ENCODE assay signal across 8 cellular contexts in genomic region chr6:5261545-5262109, GRCh38. TPM values are rescaled to one million over a fixed set of nuclear protein-coding genes. Genes with fewer than 3 reads are reported as not detected.
DNase-seq lines count a peak whose midpoint lies in the region; ATAC-seq and TF ChIP-seq lines count a peak whose summit lies in the region.

No MANE protein-coding gene starts in this region.

- TF ChIP-seq POLR2A in right lobe of liver (IDR thresholded peaks at IDR 0.05): no peak

- peaks cover 15% of the 10 kb centered on the region for H3K4me1 ChIP-seq in GM23248 (ENCODE audit: insufficient read depth)
- peaks cover 0 to 25% (median 0%) of the 10 kb centered on the region in 4 donors for H3K4me1 ChIP-seq in right lobe of liver

- no peaks in the 10 kb centered on the region for H3K27me3 Mint-ChIP-seq in type B pancreatic cell

- H3K27ac ChIP-seq in GM23248 (peak overlapping the region; percentile 91), angular gyrus (ENCODE audit: low read depth, low read length) (peak overlapping the region; percentile 100), right lobe of liver (peak overlapping the region; percentile 93 to 99 (median 94))

- no peaks in the 10 kb centered on the region for H3K9me3 Mint-ChIP-seq in type B pancreatic cell

- H3K79me2 ChIP-seq in GM23248 (ENCODE audit: insufficient read depth): peaks cover 65% of the 10 kb centered on the region

- in situ Hi-C loops in GM23248 (cut with MboI): no loop called here

- peak overlapping the region; percentile 98 for H3K4me3 Mint-ChIP-seq in type B pancreatic cell

- TF ChIP-seq CTCF in right lobe of liver (IDR thresholded peaks at IDR 0.05) (no peak), type B pancreatic cell (conservative IDR thresholded peaks at IDR 0.05) (no peak)

- peak overlapping the region; percentile 100 for H3K27ac Mint-ChIP-seq in type B pancreatic cell

- intact Hi-C loops in right lobe of liver (cut with DNase I): no loop called here

- no peaks in the 10 kb centered on the region for H3K9me2 ChIP-seq in GM23248 (ENCODE audit: insufficient read depth)

- peaks cover 11% of the 10 kb centered on the region for H3F3A ChIP-seq in GM23248 (ENCODE audit: insufficient read depth)

- peaks cover 14% of the 10 kb centered on the region for H3K4me1 Mint-ChIP-seq in type B pancreatic cell (ENCODE audit: unreplicated experiment)

- H4K20me1 ChIP-seq in GM23248 (ENCODE audit: insufficient read depth): no peaks in the 10 kb centered on the region

- H2AFZ ChIP-seq in GM23248: peak overlapping the region; percentile 97

- peak overlapping the region; percentile 97 for H3K4me2 ChIP-seq in GM23248 (ENCODE audit: unreplicated experiment)

- H3K36me3 ChIP-seq in GM23248 (ENCODE audit: low read depth): no peaks in the 10 kb centered on the region
- no peaks in the 10 kb centered on the region for H3K36me3 ChIP-seq in right lobe of liver

- H3K9ac ChIP-seq in GM23248: peak overlapping the region; percentile 91

- H3K4me3 ChIP-seq in GM23248: peak overlapping the region; percentile 93
- peak overlapping the region; percentile 74 to 94 (median 75) for H3K4me3 ChIP-seq in right lobe of liver

- H3K36me3 Mint-ChIP-seq in type B pancreatic cell: peaks cover 18% of the 10 kb centered on the region

- ATAC-seq in right lobe of liver: no peak
- no peak for ATAC-seq in HG02571 (IDR thresholded peaks at IDR 0.05; ENCODE audit: unreplicated experiment)

- DNase-seq in A172 (ENCODE audit: low spot score): peak; percentile 15
- DNase-seq in GM23248: no peak
- no peak for DNase-seq in right lobe of liver
- DNase-seq in type B pancreatic cell (ENCODE audit: extremely low spot score, unreplicated experiment): no peak
- DNase-seq in NCI-H2171 (lab: John Stamatoyannopoulos, UW): no peak
- DNase-seq in putamen (ENCODE audit: low spot score): no peak

- H3K27me3 ChIP-seq in GM23248 (replicated peaks; ENCODE audit: insufficient read depth) (no peaks in the 10 kb centered on the region), right lobe of liver (no peaks in the 10 kb centered on the region)

- H3K9me3 ChIP-seq in GM23248 (ENCODE audit: low read depth) (no peaks in the 10 kb centered on the region), right lobe of liver (no peaks in the 10 kb centered on the region)

- WGBS in GM23248 (ENCODE audit: low coverage in 1 of 2, low lambda C conversion rate in 2 of 2, missing lambda C conversion rate in 2 of 2), 2 experiments: 1% methylated on average over 16 to 19 of the region's 19 CpGs
- 0% methylated on average over 15 of the region's 19 CpGs for WGBS in right lobe of liver (ENCODE audit: insufficient coverage, low coverage, low lambda C conversion rate, missing lambda C conversion rate)

RNA-seq across cellular contexts. Expression of gene FARS2, which starts 0.3 kb away (rescaled TPM):
- total RNA-seq in A172 (2014; rRNA removed; shearing (Covaris generic)): 12.5 and 23.5 TPM in 2 replicates
- 10.2 and 16.5 TPM in 2 replicates for total RNA-seq in GM23248 (2014; rRNA removed; shearing (Covaris generic))
- 14.7 and 15.1 TPM in 2 replicates for polyA plus RNA-seq in GM23248 (2016; fragmentation: Nextera tagmentation; extraction: Ambion mirVana)
- 10 to 100 TPM in 5 of 6 experiments, 1 to 10 TPM in 1; 7.2 to 12.9 (median 11.7) TPM for total RNA-seq in right lobe of liver
- total RNA-seq in type B pancreatic cell (ENCODE audit: low replicate concordance): 13.1 and 21.9 TPM in 2 replicates

RNA-seq across cellular contexts. Expression of gene LYRM4, which starts 0.9 kb away (rescaled TPM):
- 26.1 and 35.0 TPM in 2 replicates for total RNA-seq in A172 (2014; rRNA removed; shearing (Covaris generic))
- total RNA-seq in GM23248 (2014; rRNA removed; shearing (Covaris generic)): 18.7 and 28.0 TPM in 2 replicates
- 27.1 and 30.3 TPM in 2 replicates for polyA plus RNA-seq in GM23248 (2016; fragmentation: Nextera tagmentation; extraction: Ambion mirVana)
- total RNA-seq in right lobe of liver (10 to 100 TPM in 2 of 6 experiments, 1 to 10 TPM in 4; 5.7 to 11.5 (median 8.5) TPM), type B pancreatic cell (ENCODE audit: low replicate concordance) (25.2 and 39.5 TPM in 2 replicates)
